ENCODE assay signal across 1 cellular context in genomic region chr1:201461783-201462441, GRCh38.
TF ChIP-seq lines count a peak whose summit lies in the region.

No MANE protein-coding gene starts in this region.

TF ChIP-seq in GM23338, 12 proteins besides CTCF, POLR2A, EP300 and RAD21 (continued from another document):
- TF ChIP-seq ZNF462 (CRISPR knock-in tag; IDR thresholded peaks at IDR 0.05) (no peak), JUNB (IDR thresholded peaks at IDR 0.05; ENCODE audit: unreplicated experiment) (no peak), ETS1 (IDR thresholded peaks at IDR 0.05) (no peak), ZNF114 (CRISPR knock-in tag; IDR thresholded peaks at IDR 0.05) (no peak), POLR2AphosphoS5 (IDR thresholded peaks at IDR 0.05; ENCODE audit: low read depth) (no peak), ZNF331 (CRISPR knock-in tag; IDR thresholded peaks at IDR 0.05; ENCODE audit: low read depth) (no peak), NANOG (IDR thresholded peaks at IDR 0.05; ENCODE audit: borderline replicate concordance) (no peak), STAT1 (IDR thresholded peaks at IDR 0.05; ENCODE audit: unreplicated experiment) (no peak), EZH2 (IDR thresholded peaks at IDR 0.05; ENCODE audit: low read depth, unreplicated experiment) (no peak)
